1 cellular context compared by ENCODE assay signal in genomic region chr3:124982855-124983254, GRCh38.
TF ChIP-seq lines count a peak whose summit lies in the region.

No MANE protein-coding gene starts in this region.

TF ChIP-seq in HepG2, 621 proteins besides CTCF, POLR2A, EP300 and RAD21:
- TF ChIP-seq IRF2 (CRISPR knock-in tag; IDR thresholded peaks at IDR 0.05) (no peak), ZNF546 (CRISPR knock-in tag; conservative IDR thresholded peaks at IDR 0.05) (no peak), MNT (IDR thresholded peaks at IDR 0.05) (peak; percentile 72), FOXP1 (IDR thresholded peaks at IDR 0.05) (no peak), FOXP1 (CRISPR knock-in tag; IDR thresholded peaks at IDR 0.05) (no peak), TCF12 (IDR thresholded peaks at IDR 0.05) (no peak), TCF12 (CRISPR knock-in tag; IDR thresholded peaks at IDR 0.05) (no peak), ATF7 (IDR thresholded peaks at IDR 0.05) (no peak), ATF7 (CRISPR knock-in tag; IDR thresholded peaks at IDR 0.05) (no peak)
TF ChIP-seq in HepG2: peak in this region for 1.
